9 cellular contexts compared by ENCODE assay signal in genomic region chr11:75577198-75577597, GRCh38. TPM values are rescaled to one million over a fixed set of nuclear protein-coding genes. Genes with fewer than 3 reads are reported as not detected.
DNase-seq lines count a peak whose midpoint lies in the region; ATAC-seq, FAIRE-seq and TF ChIP-seq lines count a peak whose summit lies in the region.
"Had no signal": no experiment of that assay in that cellular context is flagged by ENCODE, and none has a peak within 500 bp of the region (broad histone marks: within the 10 kb centered on the region; RNA-seq: fewer than 3 reads in every experiment).

No MANE protein-coding gene starts in this region.

- H3K36me3 Mint-ChIP-seq in activated naive CD8-positive, alpha-beta T cell treated with anti-CD3 and anti-CD28 coated beads, Interleukin-2, amount 10 ng/mL, durations not matched to agents 7 days and 5 days = peaks cover 3% of the 10 kb centered on the region
- peaks cover 9% of the 10 kb centered on the region for H3K36me3 Mint-ChIP-seq in stimulated activated memory B cell treated with anti-CD40 and anti-IgM and Interleukin-4, amounts not matched to agents 10 μg/mL and 1 μg/mL and 100 μg/mL, for 72 hours

- no peak overlapping the region for H3K4me3 Mint-ChIP-seq in activated naive CD8-positive, alpha-beta T cell treated with anti-CD3 and anti-CD28 coated beads, Interleukin-2, amount 10 ng/mL, durations not matched to agents 7 days and 5 days
- H3K4me3 Mint-ChIP-seq in stimulated activated memory B cell treated with anti-CD40 and anti-IgM and Interleukin-4, amounts not matched to agents 10 μg/mL and 1 μg/mL and 100 μg/mL, for 72 hours = no peak overlapping the region

- H3K36me3 ChIP-seq in Peyer's patch (peaks cover 0 to 12% (median 0%) of the 10 kb centered on the region in 3 donors), kidney (ENCODE audit: control insufficient read depth in 1 of 2, insufficient read depth in 2 of 2, low read length in 2 of 2) (peaks cover 10 to 11% of the 10 kb centered on the region in 2 donors)

- CTCF ChIA-PET in GM10248 (lab: Yijun Ruan, JAX) = interaction anchor here (0.9 to 3.5 kb wide), 9 partner anchors 9 to 132 kb away, joined by 3 to 23 read pairs (median 4); partner anchors contain the start of gene SERPINH1

- no peak for TF ChIP-seq POLR2A in Peyer's patch (IDR thresholded peaks at IDR 0.05)

- no peaks in the 10 kb centered on the region for H3K9me3 ChIP-seq in Peyer's patch
- H3K9me3 ChIP-seq in kidney (ENCODE audit: control insufficient read depth in 1 of 2, low read length in 2 of 2) = no peaks in the 10 kb centered on the region

- H3K4me1 ChIP-seq in Peyer's patch (peaks cover 0 to 7% (median 0%) of the 10 kb centered on the region in 4 donors), kidney (ENCODE audit: control insufficient read depth in 1 of 2, insufficient read depth in 1 of 2, low read depth in 1 of 2, low read length in 2 of 2) (peaks cover 0 to 11% of the 10 kb centered on the region in 2 donors)
- H3K4me1 ChIP-seq: parathyroid adenoma had no signal

- POLR2A ChIA-PET in GM10248 (lab: Yijun Ruan, JAX) = no interaction called here
- POLR2A ChIA-PET in activated naive CD8-positive, alpha-beta T cell treated with anti-CD3 and anti-CD28 coated beads, Interleukin-2, amount 10 ng/mL, durations not matched to agents 7 days and 5 days (lab: Charles Lee) = no interaction called here

- H3K9ac ChIP-seq in kidney (ENCODE audit: low read length in 2 of 2) = no peak overlapping the region
- H3K9ac ChIP-seq: parathyroid adenoma had no signal

- H3K27ac Mint-ChIP-seq in activated naive CD8-positive, alpha-beta T cell treated with anti-CD3 and anti-CD28 coated beads, Interleukin-2, amount 10 ng/mL, durations not matched to agents 7 days and 5 days = no peak overlapping the region
- H3K27ac Mint-ChIP-seq in stimulated activated memory B cell treated with anti-CD40 and anti-IgM and Interleukin-4, amounts not matched to agents 10 μg/mL and 1 μg/mL and 100 μg/mL, for 72 hours = peak overlapping the region; percentile 50

- H3K4me3 ChIP-seq in Peyer's patch (no peak overlapping the region), kidney (ENCODE audit: low read length in 2 of 2) (no peak overlapping the region)

- H3K27me3 ChIP-seq in Peyer's patch = no peaks in the 10 kb centered on the region

- intact Hi-C loops in kidney (cut with DNase I) = no loop called here

- H3K9me3 Mint-ChIP-seq in activated naive CD8-positive, alpha-beta T cell treated with anti-CD3 and anti-CD28 coated beads, Interleukin-2, amount 10 ng/mL, durations not matched to agents 7 days and 5 days = no peaks in the 10 kb centered on the region
- H3K9me3 Mint-ChIP-seq in stimulated activated memory B cell treated with anti-CD40 and anti-IgM and Interleukin-4, amounts not matched to agents 10 μg/mL and 1 μg/mL and 100 μg/mL, for 72 hours = peaks cover 5% of the 10 kb centered on the region

- peaks cover 21% of the 10 kb centered on the region for H3K4me1 Mint-ChIP-seq in activated naive CD8-positive, alpha-beta T cell treated with anti-CD3 and anti-CD28 coated beads, Interleukin-2, amount 10 ng/mL, durations not matched to agents 7 days and 5 days
- H3K4me1 Mint-ChIP-seq in stimulated activated memory B cell treated with anti-CD40 and anti-IgM and Interleukin-4, amounts not matched to agents 10 μg/mL and 1 μg/mL and 100 μg/mL, for 72 hours = peaks cover 16% of the 10 kb centered on the region

- TF ChIP-seq CTCF in GM10248 (IDR thresholded peaks at IDR 0.05; ENCODE audit: control extremely low read depth, extremely low read depth, low read depth, missing control alignments) (peak; percentile 21), Peyer's patch (IDR thresholded peaks at IDR 0.05) (peak in 3 of 6 experiments; percentile 37 to 48 (median 38)), kidney (IDR thresholded peaks at IDR 0.05; ENCODE audit: borderline replicate concordance, extremely low read depth, insufficient read depth) (peak; percentile 60)

- peaks cover 2% of the 10 kb centered on the region for H3K27me3 Mint-ChIP-seq in activated naive CD8-positive, alpha-beta T cell treated with anti-CD3 and anti-CD28 coated beads, Interleukin-2, amount 10 ng/mL, durations not matched to agents 7 days and 5 days
- H3K27me3 Mint-ChIP-seq in stimulated activated memory B cell treated with anti-CD40 and anti-IgM and Interleukin-4, amounts not matched to agents 10 μg/mL and 1 μg/mL and 100 μg/mL, for 72 hours = peaks cover 10% of the 10 kb centered on the region

- ATAC-seq in activated naive CD8-positive, alpha-beta T cell treated with anti-CD3 and anti-CD28 coated beads, Interleukin-2, amount 10 ng/mL, durations not matched to agents 7 days and 5 days (ENCODE audit: low read depth) = no peak
- no peak for ATAC-seq in stimulated activated memory B cell treated with anti-CD40 and anti-IgM and Interleukin-4, amounts not matched to agents 10 μg/mL and 1 μg/mL and 100 μg/mL, for 72 hours
- ATAC-seq in HG02610 (IDR thresholded peaks at IDR 0.05; ENCODE audit: unreplicated experiment) = no peak

- FAIRE-seq in kidney (lab: Jason Lieb, UNC) (no peak), RCC 7860 (lab: Jason Lieb, UNC) (no peak)

- no peak overlapping the region for H3K27ac ChIP-seq in Peyer's patch
- H3K27ac ChIP-seq in kidney (ENCODE audit: low read depth in 2 of 2, low read length in 2 of 2) = peak overlapping the region in 1 of 2 donors; percentile 18
- H3K27ac ChIP-seq: parathyroid adenoma had no signal

- peak; percentile 42 for DNase-seq in GM10248 (ENCODE audit: extremely low spot score)
- peak in 2 of 3 donors; percentile 32 to 69 for DNase-seq in Peyer's patch
- peak; percentile 60 for DNase-seq in activated naive CD8-positive, alpha-beta T cell treated with anti-CD3 and anti-CD28 coated beads, Interleukin-2, amount 10 ng/mL, durations not matched to agents 7 days and 5 days
- DNase-seq in kidney = no peak
- no peak for DNase-seq in RCC 7860 (ENCODE audit: low spot score)
- no peak for DNase-seq in GM19238 (ENCODE audit: insufficient read length, low spot score)

RNA-seq across cellular contexts. Expression of gene SERPINH1, which starts 15.1 kb away (rescaled TPM):
- total RNA-seq in Peyer's patch (10 to 100 TPM; 35.4 to 50.9 (median 43.4) TPM), kidney (104 TPM)
- 10 to 100 TPM; 15.7 to 17.8 TPM for total RNA-seq in activated naive CD8-positive, alpha-beta T cell treated with anti-CD3 and anti-CD28 coated beads, Interleukin-2, amount 10 ng/mL, durations not matched to agents 7 days and 5 days
- 81.1 TPM for polyA plus RNA-seq in kidney (ENCODE audit: insufficient read depth, low read depth, low replicate concordance)

RNA-seq across cellular contexts. Expression of gene GDPD5, which starts 51.5 kb away (rescaled TPM):
- 10 to 100 TPM in 3 of 4 donors, 1 to 10 TPM in 1; 2.5 to 48.9 (median 22.2) TPM for total RNA-seq in Peyer's patch
- 10 to 100 TPM; 35.7 to 38.4 TPM for total RNA-seq in activated naive CD8-positive, alpha-beta T cell treated with anti-CD3 and anti-CD28 coated beads, Interleukin-2, amount 10 ng/mL, durations not matched to agents 7 days and 5 days
- 11.4 TPM for total RNA-seq in kidney
- 3.9 TPM for polyA plus RNA-seq in kidney (ENCODE audit: insufficient read depth, low read depth, low replicate concordance)

Comparison
In these comparisons a context has a peak if more than half of its experiments do, and no peak if none do; other contexts are left out.
1. DNase-seq: peak in GM10248 (single experiment), Peyer's patch (2 of 3) and activated naive CD8-positive, alpha-beta T cell treated with anti-CD3 and anti-CD28 coated beads, Interleukin-2, amount 10 ng/mL, durations not matched to agents 7 days and 5 days (single experiment); none in kidney (single experiment), RCC 7860 (single experiment) and GM19238 (single experiment).